19 cellular contexts compared by ENCODE assay signal in genomic region chr14:95149441-95149840, GRCh38.
"Had no signal": no experiment of that assay in that cellular context is flagged by ENCODE, and none has a peak within 500 bp of the region (broad histone marks: within the 10 kb centered on the region; RNA-seq: fewer than 3 reads in every experiment).

No MANE protein-coding gene starts in this region.

- H3K27ac ChIP-seq: heart left ventricle, left ventricle myocardium inferior, lower lobe of right lung, right atrium auricular region had no signal

- H3K27me3 Mint-ChIP-seq: memory B cell had no signal

- DNase-seq: cortex of kidney; dorsolateral prefrontal cortex; effector CD8-positive, alpha-beta T cell; heart left ventricle; hippocampal formation; left ventricle myocardium inferior; lower lobe of right lung; natural killer cell; small intestine; stimulated activated CD4-positive, alpha-beta T cell treated with anti-CD3 and anti-CD28 coated beads, Interleukin-12 subunit alpha, Interleukin-12 subunit beta, amount 100 ng/mL, for 4 hours; stimulated activated naive CD4-positive, alpha-beta T cell treated with Interleukin-2 at 50 U/mL for 16 hours; trophoblast cell had no signal

- H3K27ac Mint-ChIP-seq: memory B cell, mesothelial cell of epicardium had no signal

- H3K27me3 ChIP-seq: dorsolateral prefrontal cortex, heart left ventricle, right atrium auricular region had no signal

- FAIRE-seq: endometrium, frontal cortex, small intestine had no signal

- H3K4me3 ChIP-seq: dorsolateral prefrontal cortex, heart left ventricle, left ventricle myocardium inferior, lower lobe of right lung, right atrium auricular region had no signal

- H3K4me3 Mint-ChIP-seq: memory B cell, mesothelial cell of epicardium, natural killer cell, neural crest cell had no signal

- H3K36me3 ChIP-seq: heart left ventricle, left ventricle myocardium inferior, lower lobe of right lung, right atrium auricular region had no signal

- ATAC-seq: esophagus mucosa, heart left ventricle, natural killer cell had no signal
